Comparison of ENCODE assay signal across 14 cellular contexts in genomic region chr5:116532762-116533525, GRCh38. TPM values are rescaled to one million over a fixed set of nuclear protein-coding genes. Genes with fewer than 3 reads are reported as not detected.
A peak's percentile ranks its signal among the peaks of the same experiment; 100 is the strongest.
DNase-seq lines count a peak whose midpoint lies in the region; ATAC-seq and TF ChIP-seq lines count a peak whose summit lies in the region.
"Had no signal": no experiment of that assay in that cellular context is flagged by ENCODE, and none has a peak within 500 bp of the region (broad histone marks: within the 10 kb centered on the region; RNA-seq: fewer than 3 reads in every experiment).

No MANE protein-coding gene starts in this region.

- H3K36me3 ChIP-seq in upper lobe of left lung = no peaks in the 10 kb centered on the region
- H3K36me3 ChIP-seq: lower lobe of right lung, uterus had no signal

- no peak for TF ChIP-seq CTCF in upper lobe of left lung (IDR thresholded peaks at IDR 0.05)

- peaks cover 8 to 11% (median 9%) of the 10 kb centered on the region in 4 donors for H3K4me1 ChIP-seq in upper lobe of left lung
- H3K4me1 ChIP-seq: uterus had no signal

- WGBS in upper lobe of left lung, 2 donors = 24 to 31% methylated on average over 3 of the region's 3 CpGs

- ATAC-seq in GM18907 (IDR thresholded peaks at IDR 0.05; ENCODE audit: unreplicated experiment) (peak; percentile 85), HG03342 (IDR thresholded peaks at IDR 0.05; ENCODE audit: unreplicated experiment) (peak; percentile 58), upper lobe of left lung (ENCODE audit: low FRiP score in 2 of 2) (no peak)
- ATAC-seq: K562 had no signal

- no peak for TF ChIP-seq POLR2A in upper lobe of left lung (IDR thresholded peaks at IDR 0.05)

- H3K27ac ChIP-seq in upper lobe of left lung = no peak overlapping the region
- H3K27ac ChIP-seq: lower lobe of right lung, SK-N-MC, uterus had no signal

- TF ChIP-seq EP300 in upper lobe of left lung (IDR thresholded peaks at IDR 0.05) = no peak

- H3K27me3 ChIP-seq in upper lobe of left lung = no peaks in the 10 kb centered on the region
- H3K27me3 ChIP-seq: uterus had no signal

- H3K4me3 ChIP-seq in upper lobe of left lung = no peak overlapping the region
- H3K4me3 ChIP-seq: K562, lower lobe of right lung, SK-N-MC, uterus had no signal

- peak; percentile 95 for DNase-seq in NCI-H748 treated with DMSO at 0.1 percent for 48 hours (lab: John Stamatoyannopoulos, UW)
- DNase-seq in mucosa of gallbladder (ENCODE audit: low spot score) = peak; percentile 51
- no peak for DNase-seq in upper lobe of left lung
- DNase-seq in central memory CD4-positive, alpha-beta T cell = no peak
- no peak for DNase-seq in effector CD8-positive, alpha-beta T cell (lab: John Stamatoyannopoulos, UW)
- DNase-seq in ureter (ENCODE audit: low spot score) = no peak
- DNase-seq: activated T-cell treated with anti-CD3 and anti-CD28 coated beads, Interleukin-2, amount 50 U/mL, for 1 hour; effector memory CD4-positive, alpha-beta T cell; lower lobe of right lung; uterus had no signal

- no peaks in the 10 kb centered on the region for H3K9me3 ChIP-seq in upper lobe of left lung
- H3K9me3 ChIP-seq: lower lobe of right lung, uterus had no signal

RNA-seq across cellular contexts. Expression of gene SEMA6A, which starts 41.7 kb away (rescaled TPM):
- 98.1 TPM for total RNA-seq in mucosa of gallbladder
- 10 to 100 TPM; 17.1 to 66.5 (median 26.9) TPM for total RNA-seq in upper lobe of left lung
- total RNA-seq in ureter = 37.8 TPM

Comparison
In these comparisons a context has a peak if more than half of its experiments do, and no peak if none do; other contexts are left out.
1. ATAC-seq: peak in GM18907 (single experiment) and HG03342 (single experiment); none in upper lobe of left lung (0 of 2).
2. DNase-seq: peak in NCI-H748 treated with DMSO at 0.1 percent for 48 hours (single experiment) and mucosa of gallbladder (single experiment); none in upper lobe of left lung (0 of 2), central memory CD4-positive, alpha-beta T cell (single experiment), effector CD8-positive, alpha-beta T cell (single experiment) and ureter (single experiment).